In the genomic region with DNA sequence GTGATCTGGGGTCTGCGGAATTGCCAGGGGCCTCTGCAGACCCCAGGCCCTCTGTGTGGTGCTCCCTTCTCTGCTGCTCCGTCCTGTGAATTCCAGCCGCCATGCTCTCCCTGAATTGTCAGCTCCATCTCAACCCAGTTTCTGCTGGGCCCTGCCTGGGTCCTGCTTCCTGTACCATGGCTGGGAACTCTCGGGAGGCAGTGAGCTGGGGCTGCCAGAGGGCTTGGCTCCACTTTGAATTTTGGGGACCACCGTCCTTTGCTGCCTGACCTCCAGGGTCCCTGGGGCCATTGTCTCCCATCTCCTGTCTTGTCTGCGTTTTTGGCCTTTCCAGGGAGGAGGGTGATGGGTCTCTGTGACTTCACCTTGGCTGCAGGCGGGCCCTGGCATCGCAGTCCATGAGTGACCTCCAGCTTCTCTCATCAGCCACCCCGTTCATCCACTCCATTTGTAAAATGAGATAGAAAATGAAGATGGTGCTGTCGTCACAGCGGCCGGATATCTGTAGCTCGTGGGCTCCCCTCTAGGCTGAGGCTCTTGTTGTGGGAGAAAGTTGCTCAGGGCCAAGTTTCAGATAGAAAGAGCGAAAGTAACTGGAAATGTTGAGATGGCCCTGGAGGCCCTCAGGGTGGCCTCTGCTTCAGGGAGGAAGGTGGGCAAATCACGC, we compare ENCODE assay signal across 17 cellular contexts. TPM values are rescaled to one million over a fixed set of nuclear protein-coding genes. Genes with fewer than 3 reads are reported as not detected.
DNase-seq lines count a peak whose midpoint lies in the region; ATAC-seq, FAIRE-seq and TF ChIP-seq lines count a peak whose summit lies in the region.
"Had no signal": no experiment of that assay in that cellular context is flagged by ENCODE, and none has a peak within 500 bp of the region (broad histone marks: within the 10 kb centered on the region; RNA-seq: fewer than 3 reads in every experiment).

No MANE protein-coding gene starts in this region.

- H3K36me3 ChIP-seq in CD4-positive, CD25-positive, alpha-beta regulatory T cell (ENCODE audit: control insufficient read depth, insufficient read depth, low read length) = no peaks in the 10 kb centered on the region
- H3K36me3 ChIP-seq in GM23248 (ENCODE audit: low read depth) = no peaks in the 10 kb centered on the region
- H3K36me3 ChIP-seq in K562 (ENCODE audit: control insufficient read depth, insufficient read depth, low read length) = no peaks in the 10 kb centered on the region
- peaks cover 0 to 7% (median 0%) of the 10 kb centered on the region in 3 experiments for H3K36me3 ChIP-seq in naive thymus-derived CD4-positive, alpha-beta T cell (ENCODE audit: control insufficient read depth in 2 of 3, insufficient read depth in 3 of 3, low read length in 3 of 3)
- H3K36me3 ChIP-seq: BLaER1 had no signal

- TF ChIP-seq POLR2A in K562 (conservative IDR thresholded peaks at IDR 0.05) = no peak

- no peaks in the 10 kb centered on the region for H3K9me2 ChIP-seq in GM23248 (ENCODE audit: insufficient read depth)

- 58 to 65% methylated on average over 15 of the region's 15 CpGs for WGBS in GM23248 (ENCODE audit: low coverage in 1 of 2, low lambda C conversion rate in 2 of 2, missing lambda C conversion rate in 2 of 2), 2 experiments
- WGBS in K562 (ENCODE audit: insufficient coverage, low coverage, missing lambda C conversion rate) = 90% methylated on average over 15 of the region's 15 CpGs

- POLR2A ChIA-PET in K562 (lab: Yijun Ruan, JAX) = interaction anchor here (0.6 kb wide), 3 partner anchors 9 to 98 kb away, joined by 3 to 4 read pairs (median 3); no protein-coding TSS in a partner anchor
- POLR2A ChIA-PET in naive thymus-derived CD4-positive, alpha-beta T cell (lab: Charles Lee) = interaction anchor here (1.0 to 1.4 kb wide), 2 partner anchors 33 to 67 kb away, joined by 3 to 6 read pairs; no protein-coding TSS in a partner anchor

- no peak for DNase-seq in CD4-positive, CD25-positive, alpha-beta regulatory T cell
- peak; percentile 57 for DNase-seq in GM23248
- DNase-seq in K562 (ENCODE audit: extremely low read depth in 1 of 4, low spot score in 3 of 4) = no peak
- DNase-seq in naive thymus-derived CD4-positive, alpha-beta T cell = no peak
- DNase-seq in substantia nigra (lab: John Stamatoyannopoulos, UW) = no peak
- no peak for DNase-seq in NCI-H1436 treated with DMSO at 0.1 percent for 48 hours (lab: John Stamatoyannopoulos, UW)
- no peak for DNase-seq in cerebellum (ENCODE audit: low spot score)
- DNase-seq: activated CD4-positive, CD25-positive, alpha-beta regulatory T cell; activated CD8-positive, alpha-beta memory T cell treated with anti-CD3 and anti-CD28 coated beads, Interleukin-2, amount 50 U/mL, for 48 hours; dermis blood vessel endothelial cell; DMS53; KG1; kidney glomerular epithelial cell; NCI-H1092 treated with DMSO at 0.1 percent for 48 hours had no signal

- H3K27me3 ChIP-seq in CD4-positive, CD25-positive, alpha-beta regulatory T cell (ENCODE audit: control insufficient read depth, insufficient read depth, low read length) = no peaks in the 10 kb centered on the region
- H3K27me3 ChIP-seq in GM23248 (replicated peaks; ENCODE audit: insufficient read depth) (no peaks in the 10 kb centered on the region), K562 (ENCODE audit: control insufficient read depth in 2 of 2, insufficient read depth in 2 of 2, low read length in 2 of 2) (no peaks in the 10 kb centered on the region)
- no peaks in the 10 kb centered on the region for H3K27me3 ChIP-seq in naive thymus-derived CD4-positive, alpha-beta T cell (ENCODE audit: control insufficient read depth in 2 of 2, insufficient read depth in 2 of 2, low read length in 2 of 2)
- H3K27me3 ChIP-seq: BLaER1 had no signal

- peak; percentile 23 for FAIRE-seq in K562 (lab: Jason Lieb, UNC)

- no peak overlapping the region for H2AFZ ChIP-seq in GM23248
- H2AFZ ChIP-seq in K562 (ENCODE audit: low read depth, low read length) = no peak overlapping the region

- no peak for TF ChIP-seq CTCF in K562 (IDR thresholded peaks at IDR 0.05 in 2 of 3, conservative IDR thresholded peaks at IDR 0.05 in 1 of 3; ENCODE audit: insufficient read depth in 2 of 3, low read depth in 1 of 3, low read length in 3 of 3)

- CTCF ChIA-PET in K562 (lab: Yijun Ruan, JAX; ENCODE audit: low intra/inter-chr PET ratio) = no interaction called here
- CTCF ChIA-PET in naive thymus-derived CD4-positive, alpha-beta T cell (lab: Charles Lee) = no interaction called here

- no peak for TF ChIP-seq EP300 in K562 (IDR thresholded peaks at IDR 0.05; ENCODE audit: low read length)

- H3K9me1 ChIP-seq in K562 (ENCODE audit: control insufficient read depth, insufficient read depth, low read length) = peaks cover 16% of the 10 kb centered on the region

- no peaks in the 10 kb centered on the region for H3K9me3 Mint-ChIP-seq in CD4-positive, CD25-positive, alpha-beta regulatory T cell
- no peaks in the 10 kb centered on the region for H3K9me3 Mint-ChIP-seq in naive thymus-derived CD4-positive, alpha-beta T cell
- H3K9me3 Mint-ChIP-seq: T-helper 1 cell treated with Interleukin-12 subunit alpha and Interleukin-12 subunit beta and Interleukin-4 antibody, amounts not matched to agents 30 μg/mL and 1 μg/mL, for 36 hours had no signal

- H3K27ac ChIP-seq in CD4-positive, CD25-positive, alpha-beta regulatory T cell (ENCODE audit: insufficient read depth, low read length, poor library complexity, severe bottlenecking) = peak overlapping the region; percentile 5
- H3K27ac ChIP-seq in GM23248 = peak overlapping the region; percentile 16
- no peak overlapping the region for H3K27ac ChIP-seq in K562 (ENCODE audit: extremely low read depth, low read depth, low read length)
- H3K27ac ChIP-seq in naive thymus-derived CD4-positive, alpha-beta T cell (ENCODE audit: low read depth, low read length) = peak overlapping the region; percentile 40
- no peak overlapping the region for H3K27ac ChIP-seq in substantia nigra (ENCODE audit: low read depth, low read length, poor library complexity, severe bottlenecking)
- H3K27ac ChIP-seq: BLaER1, psoas muscle had no signal

- TF ChIP-seq RAD21 in K562 (CRISPR knock-in tag; conservative IDR thresholded peaks at IDR 0.05 in 1 of 2, IDR thresholded peaks at IDR 0.05 in 1 of 2) = no peak

- H3K4me2 ChIP-seq in GM23248 (ENCODE audit: unreplicated experiment) (peak overlapping the region; percentile 13), K562 (ENCODE audit: insufficient read depth, low read length) (no peak overlapping the region)
- H3K4me2 ChIP-seq: BLaER1 had no signal

- peak overlapping the region; percentile 56 to 85 (median 79) for H3K27ac Mint-ChIP-seq in CD4-positive, CD25-positive, alpha-beta regulatory T cell
- H3K27ac Mint-ChIP-seq in naive thymus-derived CD4-positive, alpha-beta T cell = peak overlapping the region in 8 of 9 donors; percentile 60 to 87 (median 80)
- H3K27ac Mint-ChIP-seq: T-helper 1 cell treated with Interleukin-12 subunit alpha and Interleukin-12 subunit beta and Interleukin-4 antibody, amounts not matched to agents 30 μg/mL and 1 μg/mL, for 36 hours had no signal

- 0 out of 2 replicates have a peak, but pooled peaks cover 7% of the 10 kb centered on the region for H3F3A ChIP-seq in GM23248 (ENCODE audit: insufficient read depth)

- H3K79me2 ChIP-seq in GM23248 (ENCODE audit: insufficient read depth) (peaks cover 100% of the 10 kb centered on the region), K562 (ENCODE audit: control insufficient read depth, insufficient read depth, low read length) (peaks cover 96% of the 10 kb centered on the region)

- H3K4me1 Mint-ChIP-seq in CD4-positive, CD25-positive, alpha-beta regulatory T cell = peaks cover 7 to 68% (median 38%) of the 10 kb centered on the region in 4 donors
- peaks cover 18 to 79% (median 52%) of the 10 kb centered on the region in 7 donors for H3K4me1 Mint-ChIP-seq in naive thymus-derived CD4-positive, alpha-beta T cell

- H4K20me1 ChIP-seq in GM23248 (ENCODE audit: insufficient read depth) (peaks cover 27% of the 10 kb centered on the region; the same call in 1 of the 2 replicates), K562 (replicated peaks; ENCODE audit: control insufficient read depth, insufficient read depth, low read length) (peaks cover 21% of the 10 kb centered on the region)

- intact Hi-C loops in K562 (cut with micrococcal nuclease) = no loop called here
- intact Hi-C loops in naive thymus-derived CD4-positive, alpha-beta T cell (cut with micrococcal nuclease) = no loop called here

- no peak overlapping the region for H3K4me3 ChIP-seq in CD4-positive, CD25-positive, alpha-beta regulatory T cell (ENCODE audit: low read depth, low read length)
- 0 out of 2 replicates have a peak overlapping the region, but pooled peaks have one; percentile 19 for H3K4me3 ChIP-seq in GM23248
- no peak overlapping the region for H3K4me3 ChIP-seq in K562
- H3K4me3 ChIP-seq in naive thymus-derived CD4-positive, alpha-beta T cell (ENCODE audit: low read length) = no peak overlapping the region
- H3K4me3 ChIP-seq: BLaER1, psoas muscle had no signal

- in situ Hi-C loops in GM23248 (cut with MboI) = no loop called here
- in situ Hi-C loops in K562 (cut with MboI) = no loop called here

- no peak for ATAC-seq in CD4-positive, CD25-positive, alpha-beta regulatory T cell (ENCODE audit: low read depth in 2 of 2)
- no peak for ATAC-seq in K562
- ATAC-seq in naive thymus-derived CD4-positive, alpha-beta T cell = no peak
- ATAC-seq: psoas muscle had no signal

- H3K27me3 Mint-ChIP-seq in CD4-positive, CD25-positive, alpha-beta regulatory T cell = no peaks in the 10 kb centered on the region
- no peaks in the 10 kb centered on the region for H3K27me3 Mint-ChIP-seq in naive thymus-derived CD4-positive, alpha-beta T cell

- peaks cover 60% of the 10 kb centered on the region for H3K4me1 ChIP-seq in CD4-positive, CD25-positive, alpha-beta regulatory T cell (ENCODE audit: control insufficient read depth, insufficient read depth, low read length, poor library complexity, severe bottlenecking)
- H3K4me1 ChIP-seq in GM23248 (ENCODE audit: insufficient read depth) (peaks cover 27% of the 10 kb centered on the region), K562 (replicated peaks in 1 of 2; ENCODE audit: control insufficient read depth in 2 of 2, insufficient read depth in 2 of 2, low read length in 2 of 2) (peaks cover 4 to 37% of the 10 kb centered on the region in 2 experiments)
- H3K4me1 ChIP-seq in naive thymus-derived CD4-positive, alpha-beta T cell (ENCODE audit: control insufficient read depth in 2 of 2, insufficient read depth in 2 of 2, low read length in 2 of 2) = peaks cover 22 to 54% of the 10 kb centered on the region in 2 donors

- H3K9ac ChIP-seq in GM23248 = peak overlapping the region; percentile 2
- H3K9ac ChIP-seq in K562 (ENCODE audit: insufficient read depth in 1 of 2, low read depth in 2 of 2, low read length in 2 of 2) = no peak overlapping the region; a peak in 1 of 4 replicates
- H3K9ac ChIP-seq: BLaER1 had no signal

- no peaks in the 10 kb centered on the region for H3K9me3 ChIP-seq in CD4-positive, CD25-positive, alpha-beta regulatory T cell (ENCODE audit: control insufficient read depth in 2 of 2, low read length in 2 of 2)
- H3K9me3 ChIP-seq in GM23248 (ENCODE audit: low read depth) (no peaks in the 10 kb centered on the region), K562 (replicated peaks; ENCODE audit: control insufficient read depth, insufficient read depth, low read depth, low read length) (no peaks in the 10 kb centered on the region)
- no peaks in the 10 kb centered on the region for H3K9me3 ChIP-seq in naive thymus-derived CD4-positive, alpha-beta T cell (ENCODE audit: control insufficient read depth in 2 of 3, low read length in 3 of 3)
- H3K9me3 ChIP-seq: BLaER1, psoas muscle had no signal

- no TSS peak for BruUV-seq in K562 (replicated peaks; lab: Mats Ljungman, UMichigan)

- peak overlapping the region in 3 of 4 donors; percentile 11 to 79 (median 58) for H3K4me3 Mint-ChIP-seq in CD4-positive, CD25-positive, alpha-beta regulatory T cell
- peak overlapping the region in 8 of 10 donors; percentile 21 to 72 (median 58) for H3K4me3 Mint-ChIP-seq in naive thymus-derived CD4-positive, alpha-beta T cell
- H3K4me3 Mint-ChIP-seq: T-helper 1 cell treated with Interleukin-12 subunit alpha and Interleukin-12 subunit beta and Interleukin-4 antibody, amounts not matched to agents 30 μg/mL and 1 μg/mL, for 36 hours had no signal

- H3K36me3 Mint-ChIP-seq in CD4-positive, CD25-positive, alpha-beta regulatory T cell = peaks cover 6% of the 10 kb centered on the region
- H3K36me3 Mint-ChIP-seq in naive thymus-derived CD4-positive, alpha-beta T cell = peaks cover 0 to 10% (median 0%) of the 10 kb centered on the region in 5 donors

RNA-seq across cellular contexts. Expression of a gene that starts 38.3 kb away (rescaled TPM):
- total RNA-seq in CD4-positive, CD25-positive, alpha-beta regulatory T cell = 218 TPM
- polyA plus RNA-seq in CD4-positive, CD25-positive, alpha-beta regulatory T cell = under 1 TPM; 0.25 to 0.57 (median 0.31) TPM
- total RNA-seq in GM23248 (2014; rRNA removed; shearing (Covaris generic)) = 23.1 and 26.8 TPM in 2 replicates
- 3.8 and 4.0 TPM in 2 replicates for polyA plus RNA-seq in GM23248 (2016; fragmentation: Nextera tagmentation; extraction: Ambion mirVana)
- 25.0 and 40.0 TPM in 2 replicates for total RNA-seq in K562 (2011; cell fraction: chromatin; rRNA removed; ENCODE audit: low replicate concordance)
- total RNA-seq in K562 (2011; cell fraction: nucleolus; rRNA removed) = 28.2 and 34.2 TPM in 2 replicates
- total RNA-seq in K562 (2011; cell fraction: nucleoplasm; rRNA removed) = 21.0 and 24.4 TPM in 2 replicates
- total RNA-seq in K562 (2014; rRNA removed) = 10.8 and 16.6 TPM in 2 replicates
- total RNA-seq in K562 (2014; rRNA removed; fragmentation: Illumina TruSeq; extraction: Trizol) = 2.8 and 3.2 TPM in 2 replicates
- total RNA-seq in K562 (2015; rRNA removed; fragmentation: Illumina TruSeq; extraction: Trizol) = 4.6 and 5.6 TPM in 2 replicates
- total RNA-seq in K562 (2021) = 55.4 and 60.5 TPM in 2 replicates
- polyA plus RNA-seq in K562 (2011; rRNA removed) = 3.1 and 4.6 TPM in 2 replicates
- 3.6 and 6.1 TPM in 2 replicates for polyA plus RNA-seq in K562 (2011; cell fraction: cytosol; rRNA removed)
- polyA plus RNA-seq in K562 (2011; cell fraction: nucleus; rRNA removed) = 8.6 and 16.4 TPM in 2 replicates
- 13.2 and 13.6 TPM in 2 replicates for polyA plus RNA-seq in K562 (2012)
- 15.8 and 21.4 TPM in 2 replicates for polyA plus RNA-seq in K562 (2014; fragmentation: Illumina TruSeq; extraction: Trizol)
- polyA plus RNA-seq in K562 (2014; fragmentation: Nextera tagmentation; extraction: Ambion mirVana) = under 1 TPM; 0.10 to 0.39 TPM
- polyA plus RNA-seq in K562 (2014; rRNA removed) = 16.4 and 17.0 TPM in 2 replicates
- 2.7 and 4.6 TPM in 2 replicates for polyA minus RNA-seq in K562 (2011; rRNA and poly(A)+ RNA removed)
- polyA minus RNA-seq in K562 (2011; cell fraction: cytosol; rRNA and poly(A)+ RNA removed) = 20.6 and 21.9 TPM in 2 replicates
- polyA minus RNA-seq in K562 (2011; cell fraction: nucleus; rRNA and poly(A)+ RNA removed) = 8.6 and 10.9 TPM in 2 replicates
- total RNA-seq in naive thymus-derived CD4-positive, alpha-beta T cell = 100 to 1,000 TPM in 2 of 5 experiments, 10 to 100 TPM in 3; 63.4 to 278 (median 97.9) TPM
- polyA plus RNA-seq in naive thymus-derived CD4-positive, alpha-beta T cell = under 1 TPM; 0.61 to 0.92 TPM
- total RNA-seq in cerebellum = 23.4 TPM

Comparison
In these comparisons a context has a peak if more than half of its experiments do, and no peak if none do; other contexts are left out.
1. H3K27ac ChIP-seq: peak in CD4-positive, CD25-positive, alpha-beta regulatory T cell (single experiment), GM23248 (single experiment) and naive thymus-derived CD4-positive, alpha-beta T cell (single experiment); none in K562 (single experiment) and substantia nigra (single experiment).